In genomic region chr4:100311181-100311580, GRCh38 we compare ENCODE assay signal across 13 cellular contexts.
DNase-seq lines count a peak whose midpoint lies in the region; ATAC-seq and TF ChIP-seq lines count a peak whose summit lies in the region.
"Had no signal": no experiment of that assay in that cellular context is flagged by ENCODE, and none has a peak within 500 bp of the region (broad histone marks: within the 10 kb centered on the region; RNA-seq: fewer than 3 reads in every experiment).

No MANE protein-coding gene starts in this region.

- no peak overlapping the region for H2BK120ac ChIP-seq in mesendoderm (ENCODE audit: low read depth, low read length)

- H3K56ac ChIP-seq in mesendoderm (ENCODE audit: low read length): no peak overlapping the region

- H2BK5ac ChIP-seq in mesendoderm (ENCODE audit: low read length): no peak overlapping the region

- H3K9me2 ChIP-seq in GM23248 (ENCODE audit: insufficient read depth): no peaks in the 10 kb centered on the region

- H3K27ac ChIP-seq in GM23248: no peak overlapping the region
- H3K27ac ChIP-seq in brain microvascular endothelial cell: no peak overlapping the region
- no peak overlapping the region for H3K27ac ChIP-seq in mesendoderm (ENCODE audit: low read depth, low read length)
- no peak overlapping the region for H3K27ac ChIP-seq in transverse colon
- H3K27ac ChIP-seq: body of pancreas, gastrocnemius medialis had no signal

- H3F3A ChIP-seq in GM23248 (ENCODE audit: insufficient read depth): peaks cover 5% of the 10 kb centered on the region

- no peaks in the 10 kb centered on the region for H3K36me3 ChIP-seq in GM23248 (ENCODE audit: low read depth)
- no peaks in the 10 kb centered on the region for H3K36me3 ChIP-seq in brain microvascular endothelial cell (replicated peaks)
- H3K36me3 ChIP-seq in mesendoderm (ENCODE audit: control insufficient read depth, insufficient read depth, low read length): no peaks in the 10 kb centered on the region
- no peaks in the 10 kb centered on the region for H3K36me3 ChIP-seq in transverse colon
- H3K36me3 ChIP-seq: gastrocnemius medialis had no signal

- TF ChIP-seq POLR2A in transverse colon (IDR thresholded peaks at IDR 0.05): no peak

- no peak for ATAC-seq in HG02798 (IDR thresholded peaks at IDR 0.05; ENCODE audit: poor library complexity, unreplicated experiment)
- ATAC-seq: body of pancreas, gastrocnemius medialis, Panc1 had no signal

- no peak overlapping the region for H4K5ac ChIP-seq in mesendoderm (ENCODE audit: low read length)

- no peak overlapping the region for H3K4ac ChIP-seq in mesendoderm (ENCODE audit: low read depth, low read length)

- in situ Hi-C loops in GM23248 (cut with MboI) (no loop called here), brain microvascular endothelial cell (cut with HindIII; ENCODE audit: low pct_ligation_motif_present, low sequenced_read_pairs) (no loop called here), transverse colon (cut with MboI; ENCODE audit: low pct_ligation_motif_present in 1 of 4, low pct_unique_long_range_greater_than_20kb in 1 of 4, low sequenced_read_pairs in 3 of 4) (no loop called here)

- H4K20me1 ChIP-seq in GM23248 (ENCODE audit: insufficient read depth): no peaks in the 10 kb centered on the region

- H3K4me2 ChIP-seq in GM23248 (ENCODE audit: unreplicated experiment) (no peak overlapping the region), mesendoderm (ENCODE audit: low read length) (no peak overlapping the region)

- H3K79me2 ChIP-seq in GM23248 (ENCODE audit: insufficient read depth): no peaks in the 10 kb centered on the region
- no peaks in the 10 kb centered on the region for H3K79me2 ChIP-seq in mesendoderm (ENCODE audit: control insufficient read depth, insufficient read depth, low read length)

- no peak overlapping the region for H3K23ac ChIP-seq in mesendoderm (ENCODE audit: low read length)

- no peak overlapping the region for H4K8ac ChIP-seq in mesendoderm (ENCODE audit: low read depth, low read length)

- no peaks in the 10 kb centered on the region for H3K9me3 ChIP-seq in GM23248 (ENCODE audit: low read depth)
- H3K9me3 ChIP-seq in transverse colon: no peaks in the 10 kb centered on the region
- H3K9me3 ChIP-seq: body of pancreas, gastrocnemius medialis had no signal

- no peak overlapping the region for H3K9ac ChIP-seq in GM23248
- H3K9ac ChIP-seq in mesendoderm (ENCODE audit: low read length): no peak overlapping the region

- H3K27me3 ChIP-seq in GM23248 (replicated peaks; ENCODE audit: insufficient read depth): no peaks in the 10 kb centered on the region
- no peaks in the 10 kb centered on the region for H3K27me3 ChIP-seq in brain microvascular endothelial cell (replicated peaks)
- no peaks in the 10 kb centered on the region for H3K27me3 ChIP-seq in mesendoderm (ENCODE audit: insufficient read depth, low read length, poor library complexity)
- no peaks in the 10 kb centered on the region for H3K27me3 ChIP-seq in transverse colon
- H3K27me3 ChIP-seq: body of pancreas, gastrocnemius medialis had no signal

- peak; percentile 46 for TF ChIP-seq CTCF in brain microvascular endothelial cell (IDR thresholded peaks at IDR 0.05; ENCODE audit: low read depth, low read length, missing control alignments)
- no peak for TF ChIP-seq CTCF in transverse colon (IDR thresholded peaks at IDR 0.05)

- H3K4me3 ChIP-seq in GM23248 (no peak overlapping the region), brain microvascular endothelial cell (ENCODE audit: low read depth, low read length) (no peak overlapping the region), mesendoderm (ENCODE audit: low read length) (no peak overlapping the region), transverse colon (no peak overlapping the region)
- H3K4me3 ChIP-seq: body of pancreas, gastrocnemius medialis had no signal

- H2BK15ac ChIP-seq in mesendoderm (replicated peaks; ENCODE audit: low read depth): no peak overlapping the region

- WGBS in GM23248 (ENCODE audit: low coverage in 1 of 2, low lambda C conversion rate in 2 of 2, missing lambda C conversion rate in 2 of 2), 2 experiments: 58 to 67% methylated on average over 3 of the region's 3 CpGs
- WGBS in mesendoderm (ENCODE audit: extremely low coverage, insufficient coverage, low lambda C conversion rate): no CpG with 5 or more reads among the region's 3 CpGs
- WGBS in transverse colon (ENCODE audit: low coverage in 1 of 2), 2 donors: 84 to 89% methylated on average over 3 of the region's 3 CpGs

- H3K4me1 ChIP-seq in GM23248 (ENCODE audit: insufficient read depth): 0 out of 2 replicates have a peak, but pooled peaks cover 3% of the 10 kb centered on the region
- H3K4me1 ChIP-seq in mesendoderm (ENCODE audit: control insufficient read depth, low read depth, low read length): no peaks in the 10 kb centered on the region
- no peaks in the 10 kb centered on the region for H3K4me1 ChIP-seq in transverse colon
- H3K4me1 ChIP-seq: body of pancreas had no signal

- TF ChIP-seq EP300 in transverse colon (IDR thresholded peaks at IDR 0.05; ENCODE audit: low read depth): no peak

- intact Hi-C loops in transverse colon (cut with DNase I; ENCODE audit: low total_unique reads): loop anchor here (10.0 kb wide), 1 partner anchor 116 kb away; the partner anchor contains the start of gene DDIT4L

- no peak overlapping the region for H2AK5ac ChIP-seq in mesendoderm (ENCODE audit: low read length)

- H2AFZ ChIP-seq in GM23248: no peak overlapping the region

- no peaks in the 10 kb centered on the region for H3K79me1 ChIP-seq in mesendoderm (ENCODE audit: low read length)

- no peak overlapping the region for H3K18ac ChIP-seq in mesendoderm (ENCODE audit: low read length)

- DNase-seq in GM23248 (peak; percentile 26), MV-4-11 (lab: John Stamatoyannopoulos, UW) (peak; percentile 57), brain microvascular endothelial cell (no peak), mesendoderm (peak; percentile 82), NCI-H226 (no peak), transverse colon (no peak)
- DNase-seq: activated T-cell treated with anti-CD3 and anti-CD28 coated beads, Interleukin-2, amount 50 U/mL, for 24 hours; body of pancreas; DMS79; NCI-H1417 treated with DMSO at 0.1 percent for 48 hours had no signal

Comparison
In these comparisons a context has a peak if more than half of its experiments do, and no peak if none do; other contexts are left out.
1. DNase-seq: peak in GM23248 (single experiment), MV-4-11 (single experiment) and mesendoderm (single experiment); none in brain microvascular endothelial cell (single experiment), NCI-H226 (single experiment) and transverse colon (single experiment).